Comparison of ENCODE assay signal across 7 cellular contexts in genomic region chr17:7716901-7717755, GRCh38. TPM values are rescaled to one million over a fixed set of nuclear protein-coding genes. Genes with fewer than 3 reads are reported as not detected.
DNase-seq lines count a peak whose midpoint lies in the region; ATAC-seq, FAIRE-seq and TF ChIP-seq lines count a peak whose summit lies in the region.

DNAH2 (plus strand) TSS chr17:7717744; CDS start chr17:7719735, 1,991 bp downstream.

- H3K36me3 ChIP-seq in small intestine (ENCODE audit: control insufficient read depth in 2 of 2, insufficient read depth in 2 of 2, low read length in 2 of 2), result no peaks in the 10 kb centered on the region

- peak within 1 kb of the TSS; percentile 67 to 71 (median 70) for H3K4me3 Mint-ChIP-seq in T-cell

- CTCF ChIA-PET in T-cell (lab: Charles Lee), result no interaction called here

- ATAC-seq in T-cell (replicated peaks in 1 of 4) (peak; percentile 53 to 68 (median 62)), HG03439 (IDR thresholded peaks at IDR 0.05; ENCODE audit: unreplicated experiment) (no peak)

- H3K4me1 Mint-ChIP-seq in T-cell, result peaks cover 14 to 25% (median 21%) of the 10 kb centered on the region in 3 donors

- DNase-seq in GM10266 (ENCODE audit: extremely low spot score), result peak; percentile 79
- peak; percentile 99 for DNase-seq in NCI-H1105 treated with DMSO at 0.1 percent for 48 hours (lab: John Stamatoyannopoulos, UW)
- peak in 4 of 34 experiments; percentile 16 to 25 (median 20) for DNase-seq in T-cell
- DNase-seq in choroid plexus epithelial cell (ENCODE audit: low read depth), result peak; percentile 84
- DNase-seq in islet precursor cell, result peak; percentile 98
- peak; percentile 53 for DNase-seq in small intestine

- peaks cover 63 to 82% of the 10 kb centered on the region in 2 donors for H3K27me3 Mint-ChIP-seq in T-cell

- no peaks in the 10 kb centered on the region for H3K27me3 ChIP-seq in small intestine (ENCODE audit: control insufficient read depth in 2 of 2, insufficient read depth in 2 of 2, low read length in 2 of 2)

- no peak within 1 kb of the TSS for H3K27ac Mint-ChIP-seq in T-cell

- H3K4me1 ChIP-seq in small intestine (ENCODE audit: control insufficient read depth in 2 of 2, insufficient read depth in 1 of 2, low read depth in 1 of 2, low read length in 1 of 2), result peaks cover 0 to 6% of the 10 kb centered on the region in 2 donors

- WGBS in small intestine, 3 donors, result 1% methylated on average over 51 to 64 of the region's 64 CpGs

- H3K9me3 Mint-ChIP-seq in T-cell, result no peaks in the 10 kb centered on the region

- FAIRE-seq in small intestine (lab: Jason Lieb, UNC), result no peak

- no peaks in the 10 kb centered on the region for H3K9me3 ChIP-seq in small intestine (ENCODE audit: control insufficient read depth, low read depth)

- H3K4me3 ChIP-seq in choroid plexus epithelial cell (ENCODE audit: low read depth, low read length), result peak within 1 kb of the TSS; percentile 71
- H3K4me3 ChIP-seq in small intestine (ENCODE audit: low read depth in 1 of 2, low read length in 2 of 2), result peak within 1 kb of the TSS; percentile 31 to 33

- TF ChIP-seq CTCF in GM10266 (IDR thresholded peaks at IDR 0.05; ENCODE audit: control insufficient read depth, insufficient read depth, low read depth, missing control alignments), result peak; percentile 58
- TF ChIP-seq CTCF in choroid plexus epithelial cell (conservative IDR thresholded peaks at IDR 0.05; ENCODE audit: low read depth, low read length), result peak; percentile 60

- no peaks in the 10 kb centered on the region for H3K36me3 Mint-ChIP-seq in T-cell

- H3K27ac ChIP-seq in small intestine (ENCODE audit: low read depth in 1 of 2, low read length in 1 of 2), result no peak within 1 kb of the TSS

- POLR2A ChIA-PET in T-cell (lab: Charles Lee), result no interaction called here

RNA-seq across cellular contexts. Expression of gene DNAH2, which starts in this region (rescaled TPM):
- not detected for total RNA-seq in T-cell
- under 1 TPM in 1 of 3 donors, not detected in 2; 0.09 TPM for polyA plus RNA-seq in small intestine

Comparison
In these comparisons a context has a peak if more than half of its experiments do, and no peak if none do; other contexts are left out.
1. Peak in ATAC-seq in T-cell; RNA of the gene not detected or under 1 TPM.
2. Peak in DNase-seq and H3K4me3 ChIP-seq in small intestine; RNA of the gene not detected or under 1 TPM.